21 cellular contexts compared by ENCODE assay signal in the genomic region with DNA sequence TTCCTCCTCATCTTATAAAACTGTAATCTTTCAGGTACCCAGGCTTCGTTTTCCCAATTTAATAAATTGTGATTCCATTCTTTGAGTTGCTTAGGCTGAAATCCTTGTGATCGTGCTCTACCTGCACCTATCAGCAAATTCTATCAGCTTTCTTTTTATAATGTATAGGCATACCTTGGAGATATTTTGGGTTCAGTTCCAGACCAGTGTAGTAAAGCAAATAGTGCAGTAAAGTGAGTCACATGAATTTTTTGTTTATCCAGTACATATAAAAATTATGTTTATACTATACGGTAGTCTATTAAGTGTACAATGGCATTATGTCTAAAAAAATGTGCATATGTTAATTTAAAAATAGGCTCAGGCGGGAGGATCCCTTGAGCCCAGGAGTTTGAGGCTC. TPM values are rescaled to one million over a fixed set of nuclear protein-coding genes. Genes with fewer than 3 reads are reported as not detected.
DNase-seq lines count a peak whose midpoint lies in the region; ATAC-seq and TF ChIP-seq lines count a peak whose summit lies in the region.
"Had no signal": no experiment of that assay in that cellular context is flagged by ENCODE, and none has a peak within 500 bp of the region (broad histone marks: within the 10 kb centered on the region; RNA-seq: fewer than 3 reads in every experiment).

No MANE protein-coding gene starts in this region.

- peak overlapping the region; percentile 34; the same call in 1 of the 2 replicates for H3K4me2 ChIP-seq in KMS-11
- H3K4me2 ChIP-seq in PC-3 (ENCODE audit: low read length) = peak overlapping the region; percentile 54
- H3K4me2 ChIP-seq: BLaER1 had no signal

- intact Hi-C loops in PC-3 (cut with micrococcal nuclease) = no loop called here

- CTCF ChIA-PET in PC-3 (lab: Charles Lee) = no interaction called here

- H3K9ac ChIP-seq in KMS-11 (no peak overlapping the region), PC-3 (ENCODE audit: low read length) (no peak overlapping the region)
- H3K9ac ChIP-seq: BLaER1 had no signal

- POLR2A ChIA-PET in PC-3 (lab: Charles Lee; ENCODE audit: unreplicated experiment) = interaction anchor here (0.6 kb wide), 2 partner anchors 11 to 696 kb away, joined by 7 read pairs; no protein-coding TSS in a partner anchor

- H3K4me3 ChIP-seq in CD4-positive, CD25-positive, alpha-beta regulatory T cell (ENCODE audit: low read depth, low read length) = no peak overlapping the region
- H3K4me3 ChIP-seq in KMS-11 (IDR thresholded peaks at IDR 0.05; ENCODE audit: insufficient read depth, low read depth, low read length) (no peak overlapping the region), PC-3 (ENCODE audit: low read length) (no peak overlapping the region)
- H3K4me3 ChIP-seq: BLaER1, GM12878 had no signal

- H3K27me3 Mint-ChIP-seq in CD4-positive, CD25-positive, alpha-beta regulatory T cell = no peaks in the 10 kb centered on the region
- no peaks in the 10 kb centered on the region for H3K27me3 Mint-ChIP-seq in progenitor cell of endocrine pancreas
- H3K27me3 Mint-ChIP-seq: CD4-positive, alpha-beta memory T cell had no signal

- BruUV-seq in PC-3 (replicated peaks; lab: Mats Ljungman, UMichigan) = no TSS peak

- no peak for DNase-seq in CD4-positive, CD25-positive, alpha-beta regulatory T cell
- DNase-seq in PC-3 (peak; percentile 46), progenitor cell of endocrine pancreas (ENCODE audit: low spot score, unreplicated experiment) (no peak), COLO668 (lab: John Stamatoyannopoulos, UW; ENCODE audit: unreplicated experiment) (no peak), GOT3 (lab: John Stamatoyannopoulos, UW) (no peak)
- DNase-seq: 8988T; ACHN; BE2C; C1 segment of cervical spinal cord; CD4-positive, alpha-beta memory T cell; COR-L47; DMS 273 treated with DMSO at 0.1 percent for 48 hours; DMS153; DMS53; DMS79; DND-41; EL; GDM1 had no signal

- no peak for ATAC-seq in CD4-positive, CD25-positive, alpha-beta regulatory T cell (ENCODE audit: low read depth in 2 of 2)
- ATAC-seq in PC-3 = peak; percentile 88
- ATAC-seq: GM12878 had no signal

- no peaks in the 10 kb centered on the region for H3K9me3 Mint-ChIP-seq in CD4-positive, CD25-positive, alpha-beta regulatory T cell
- H3K9me3 Mint-ChIP-seq in progenitor cell of endocrine pancreas (ENCODE audit: low read depth) = no peaks in the 10 kb centered on the region
- H3K9me3 Mint-ChIP-seq: CD4-positive, alpha-beta memory T cell had no signal

- peaks cover 13% of the 10 kb centered on the region for H3K4me1 ChIP-seq in CD4-positive, CD25-positive, alpha-beta regulatory T cell (ENCODE audit: control insufficient read depth, insufficient read depth, low read length, poor library complexity, severe bottlenecking)
- H3K4me1 ChIP-seq in KMS-11 (ENCODE audit: low read depth, poor library complexity, severe bottlenecking) = peaks cover 46% of the 10 kb centered on the region
- H3K4me1 ChIP-seq in PC-3 (ENCODE audit: insufficient read depth, low read length) = peaks cover 21% of the 10 kb centered on the region
- H3K4me1 ChIP-seq: BE2C had no signal

- no peaks in the 10 kb centered on the region for H3F3A ChIP-seq in PC-3 (ENCODE audit: low read length, unreplicated experiment)

- H3K9me2 ChIP-seq in PC-3 (replicated peaks; ENCODE audit: low read length) = no peaks in the 10 kb centered on the region

- no peaks in the 10 kb centered on the region for H3K27me3 ChIP-seq in CD4-positive, CD25-positive, alpha-beta regulatory T cell (ENCODE audit: control insufficient read depth, insufficient read depth, low read length)
- H3K27me3 ChIP-seq in KMS-11 (ENCODE audit: insufficient read depth, low read depth) = no peaks in the 10 kb centered on the region
- H3K27me3 ChIP-seq in PC-3 (ENCODE audit: low read length) = no peaks in the 10 kb centered on the region
- H3K27me3 ChIP-seq: BE2C, BLaER1 had no signal

- H2AFZ ChIP-seq in KMS-11 (ENCODE audit: low read depth) (no peak overlapping the region), PC-3 (ENCODE audit: low read length) (no peak overlapping the region)

- H3K36me3 Mint-ChIP-seq in CD4-positive, CD25-positive, alpha-beta regulatory T cell = peaks cover 42% of the 10 kb centered on the region
- peaks cover 7% of the 10 kb centered on the region for H3K36me3 Mint-ChIP-seq in progenitor cell of endocrine pancreas (ENCODE audit: insufficient read depth)

- H4K20me1 ChIP-seq in KMS-11 (ENCODE audit: insufficient read depth) (no peaks in the 10 kb centered on the region), PC-3 (ENCODE audit: low read length) (no peaks in the 10 kb centered on the region)
- H4K20me1 ChIP-seq: BLaER1 had no signal

- peaks cover 10 to 48% (median 32%) of the 10 kb centered on the region in 4 donors for H3K4me1 Mint-ChIP-seq in CD4-positive, CD25-positive, alpha-beta regulatory T cell
- H3K4me1 Mint-ChIP-seq in progenitor cell of endocrine pancreas (ENCODE audit: low read depth) = peaks cover 12% of the 10 kb centered on the region

- no peaks in the 10 kb centered on the region for H3K9me3 ChIP-seq in CD4-positive, CD25-positive, alpha-beta regulatory T cell (ENCODE audit: control insufficient read depth in 2 of 2, low read length in 2 of 2)
- H3K9me3 ChIP-seq in PC-3 (ENCODE audit: low read length) = no peaks in the 10 kb centered on the region
- H3K9me3 ChIP-seq: BE2C, BLaER1 had no signal

- peak overlapping the region in 2 of 3 donors; percentile 35 to 44 for H3K27ac Mint-ChIP-seq in CD4-positive, CD25-positive, alpha-beta regulatory T cell
- no peak overlapping the region for H3K27ac Mint-ChIP-seq in progenitor cell of endocrine pancreas
- H3K27ac Mint-ChIP-seq: CD4-positive, alpha-beta memory T cell had no signal

- H3K36me3 ChIP-seq in CD4-positive, CD25-positive, alpha-beta regulatory T cell (ENCODE audit: control insufficient read depth, insufficient read depth, low read length) = peaks cover 19% of the 10 kb centered on the region
- H3K36me3 ChIP-seq in KMS-11 (ENCODE audit: insufficient read depth) (no peaks in the 10 kb centered on the region), PC-3 (ENCODE audit: low read depth, low read length) (no peaks in the 10 kb centered on the region)
- H3K36me3 ChIP-seq: BE2C had no signal

- TF ChIP-seq CTCF in KMS-11 (conservative IDR thresholded peaks at IDR 0.05; ENCODE audit: low read depth, low read length) = no peak
- TF ChIP-seq CTCF in PC-3 (conservative IDR thresholded peaks at IDR 0.05; ENCODE audit: low read depth, low read length) = no peak
- TF ChIP-seq CTCF in progenitor cell of endocrine pancreas (IDR thresholded peaks at IDR 0.05; ENCODE audit: unreplicated experiment) = no peak

- no peaks in the 10 kb centered on the region for H3K79me2 ChIP-seq in KMS-11 (ENCODE audit: insufficient read depth, low read depth)
- H3K79me2 ChIP-seq in PC-3 (ENCODE audit: low read length) = 0 out of 2 replicates have a peak, but pooled peaks cover 8% of the 10 kb centered on the region

- no peak overlapping the region for H3K27ac ChIP-seq in CD4-positive, CD25-positive, alpha-beta regulatory T cell (ENCODE audit: insufficient read depth, low read length, poor library complexity, severe bottlenecking)
- H3K27ac ChIP-seq in KMS-11 (no peak overlapping the region), PC-3 (ENCODE audit: low read length) (no peak overlapping the region)
- H3K27ac ChIP-seq: BLaER1 had no signal

- peak overlapping the region in 1 of 4 donors; percentile 65 for H3K4me3 Mint-ChIP-seq in CD4-positive, CD25-positive, alpha-beta regulatory T cell
- no peak overlapping the region for H3K4me3 Mint-ChIP-seq in progenitor cell of endocrine pancreas (ENCODE audit: low read depth)
- H3K4me3 Mint-ChIP-seq: CD4-positive, alpha-beta memory T cell had no signal

RNA-seq across cellular contexts. Expression of gene SWT1, which starts 5.5 kb away (rescaled TPM):
- total RNA-seq in CD4-positive, CD25-positive, alpha-beta regulatory T cell = 8.1 TPM
- 1 to 10 TPM; 6.0 to 9.8 (median 7.5) TPM for polyA plus RNA-seq in CD4-positive, CD25-positive, alpha-beta regulatory T cell
- total RNA-seq in PC-3 (2014; rRNA removed) (0.69 and 1.5 TPM in 2 replicates), progenitor cell of endocrine pancreas (10.5 and 12.6 TPM in 2 replicates)

RNA-seq across cellular contexts. Expression of gene TRMT1L, which starts 5.7 kb away (rescaled TPM):
- 12.3 TPM for total RNA-seq in CD4-positive, CD25-positive, alpha-beta regulatory T cell
- polyA plus RNA-seq in CD4-positive, CD25-positive, alpha-beta regulatory T cell = 10 to 100 TPM; 19.1 to 23.7 (median 21.9) TPM
- total RNA-seq in PC-3 (2014; rRNA removed) = 6.9 and 11.3 TPM in 2 replicates
- 23.4 and 30.6 TPM in 2 replicates for total RNA-seq in progenitor cell of endocrine pancreas
